Comparison of ENCODE assay signal across 8 cellular contexts in genomic region chr3:152399374-152399773, GRCh38.
DNase-seq lines count a peak whose midpoint lies in the region; ATAC-seq and TF ChIP-seq lines count a peak whose summit lies in the region.

No MANE protein-coding gene starts in this region.

- H3K79me2 ChIP-seq in PC-3 (ENCODE audit: low read length), result peaks cover 91% of the 10 kb centered on the region

- CTCF ChIA-PET in PC-3 (lab: Charles Lee), result no interaction called here

- no peak overlapping the region for H3K9ac ChIP-seq in PC-3 (ENCODE audit: low read length)

- H3K27ac ChIP-seq in PC-3 (ENCODE audit: low read length) (no peak overlapping the region), epithelial cell of prostate (peak overlapping the region; percentile 43), gastrocnemius medialis (peak overlapping the region; percentile 92 to 96 (median 94))

- TF ChIP-seq CTCF in PC-3 (conservative IDR thresholded peaks at IDR 0.05; ENCODE audit: low read depth, low read length) (no peak), gastrocnemius medialis (IDR thresholded peaks at IDR 0.05 in 4 of 5, conservative IDR thresholded peaks at IDR 0.05 in 1 of 5) (no peak)

- H3K4me2 ChIP-seq in PC-3 (ENCODE audit: low read length), result no peak overlapping the region

- no TSS peak for BruUV-seq in PC-3 (replicated peaks; lab: Mats Ljungman, UMichigan)

- TF ChIP-seq POLR2A in gastrocnemius medialis (IDR thresholded peaks at IDR 0.05), result no peak

- H4K20me1 ChIP-seq in PC-3 (ENCODE audit: low read length), result peaks cover 4% of the 10 kb centered on the region; the same call in 1 of the 2 replicates

- H2AFZ ChIP-seq in PC-3 (ENCODE audit: low read length), result no peak overlapping the region

- POLR2A ChIA-PET in PC-3 (lab: Charles Lee; ENCODE audit: unreplicated experiment), result no interaction called here

- no peak for ATAC-seq in PC-3
- peak; percentile 21 to 47 for ATAC-seq in gastrocnemius medialis
- no peak for ATAC-seq in HG02884 (IDR thresholded peaks at IDR 0.05; ENCODE audit: unreplicated experiment)
- ATAC-seq in GM21528 (IDR thresholded peaks at IDR 0.05; ENCODE audit: low FRiP score, unreplicated experiment), result no peak

- H3K36me3 ChIP-seq in PC-3 (ENCODE audit: low read depth, low read length) (peaks cover 8% of the 10 kb centered on the region), gastrocnemius medialis (peaks cover 0 to 6% of the 10 kb centered on the region in 2 donors)

- no peaks in the 10 kb centered on the region for H3K9me2 ChIP-seq in PC-3 (replicated peaks; ENCODE audit: low read length)

- peak; percentile 41 for DNase-seq in NOMO-1 treated with DMSO at 0.1 percent for 48 hours (lab: John Stamatoyannopoulos, UW; ENCODE audit: unreplicated experiment)
- no peak for DNase-seq in NOMO-1 treated with dmso at 0.1 percent for 144 hours (lab: John Stamatoyannopoulos, UW; ENCODE audit: unreplicated experiment)
- peak; percentile 54 for DNase-seq in PC-3
- peak; percentile 24 for DNase-seq in epithelial cell of prostate (ENCODE audit: low read depth, low spot score)
- DNase-seq in gastrocnemius medialis, result peak in 1 of 2 donors; percentile 68
- no peak for DNase-seq in SW480 (ENCODE audit: low spot score)

- H3K4me3 ChIP-seq in PC-3 (ENCODE audit: low read length) (no peak overlapping the region), gastrocnemius medialis (no peak overlapping the region)

- no peaks in the 10 kb centered on the region for H3K27me3 ChIP-seq in PC-3 (ENCODE audit: low read length)
- no peaks in the 10 kb centered on the region for H3K27me3 ChIP-seq in gastrocnemius medialis

- intact Hi-C loops in PC-3 (cut with micrococcal nuclease), result no loop called here
- intact Hi-C loops in gastrocnemius medialis (cut with DNase I; ENCODE audit: low total_unique reads), result no loop called here

- no peaks in the 10 kb centered on the region for H3F3A ChIP-seq in PC-3 (ENCODE audit: low read length, unreplicated experiment)

- H3K9me3 ChIP-seq in PC-3 (ENCODE audit: low read length), result no peaks in the 10 kb centered on the region
- no peaks in the 10 kb centered on the region for H3K9me3 ChIP-seq in gastrocnemius medialis

- H3K4me1 ChIP-seq in PC-3 (ENCODE audit: insufficient read depth, low read length) (peaks cover 40% of the 10 kb centered on the region), gastrocnemius medialis (peaks cover 85 to 94% of the 10 kb centered on the region in 2 donors)

- in situ Hi-C loops in gastrocnemius medialis (cut with MboI; ENCODE audit: low sequenced_read_pairs in 4 of 4), result no loop called here

Comparison
In these comparisons a context has a peak if more than half of its experiments do, and no peak if none do; other contexts are left out.
1. DNase-seq: peak in NOMO-1 treated with DMSO at 0.1 percent for 48 hours (single experiment), PC-3 (single experiment) and epithelial cell of prostate (single experiment); none in NOMO-1 treated with dmso at 0.1 percent for 144 hours (single experiment) and SW480 (single experiment).
2. ATAC-seq: peak in gastrocnemius medialis (2 of 2); none in PC-3 (single experiment), HG02884 (single experiment) and GM21528 (single experiment).